ENCODE assay signal across 30 cellular contexts in genomic region chr19:53485046-53486004, GRCh38. TPM values are rescaled to one million over a fixed set of nuclear protein-coding genes. Genes with fewer than 3 reads are reported as not detected.
"Had no signal": no experiment of that assay in that cellular context is flagged by ENCODE, and none has a peak within 500 bp of the region (broad histone marks: within the 10 kb centered on the region; RNA-seq: fewer than 3 reads in every experiment).

No MANE protein-coding gene starts in this region.

- FAIRE-seq: astrocyte, TTC549 had no signal

- ATAC-seq: activated T-helper 17 cell treated with anti-CD3 and anti-CD28 coated beads, Interleukin-2, amount 50 U/mL, for 72 hours; Panc1; Right ventricle myocardium inferior; T-cell had no signal

- H3K4me3 ChIP-seq: SK-N-MC had no signal

- H3K27me3 Mint-ChIP-seq: activated CD4-positive, alpha-beta memory T cell treated with anti-CD3 and anti-CD28 coated beads for 36 hours; activated CD4-positive, alpha-beta T cell treated with anti-CD3 and anti-CD28 coated beads, Interleukin-2, amount 10 ng/mL, durations not matched to agents 7 days and 5 days; activated naive CD8-positive, alpha-beta T cell; activated T-helper 17 cell treated with anti-CD3 and anti-CD28 coated beads, Interleukin-2, amount 50 U/mL, for 72 hours; central memory CD8-positive, alpha-beta T cell; T-cell had no signal

- H3K27ac Mint-ChIP-seq: activated CD4-positive, alpha-beta memory T cell treated with anti-CD3 and anti-CD28 coated beads for 36 hours; activated CD4-positive, alpha-beta T cell treated with anti-CD3 and anti-CD28 coated beads, Interleukin-2, amount 10 ng/mL, durations not matched to agents 7 days and 5 days; activated naive CD4-positive, alpha-beta T cell treated with anti-CD3 and anti-CD28 coated beads for 36 hours; activated naive CD8-positive, alpha-beta T cell; activated T-helper 17 cell treated with anti-CD3 and anti-CD28 coated beads, Interleukin-2, amount 50 U/mL, for 72 hours; brain; T-cell had no signal

- H3K4me3 Mint-ChIP-seq: activated CD4-positive, alpha-beta memory T cell treated with anti-CD3 and anti-CD28 coated beads for 36 hours; activated CD4-positive, alpha-beta T cell treated with anti-CD3 and anti-CD28 coated beads, Interleukin-2, amount 10 ng/mL, durations not matched to agents 7 days and 5 days; activated naive CD4-positive, alpha-beta T cell treated with anti-CD3 and anti-CD28 coated beads for 36 hours; activated naive CD8-positive, alpha-beta T cell; activated T-helper 17 cell treated with anti-CD3 and anti-CD28 coated beads, Interleukin-2, amount 50 U/mL, for 72 hours; brain; central memory CD8-positive, alpha-beta T cell; T-cell had no signal

- DNase-seq: activated CD4-positive, alpha-beta memory T cell treated with anti-CD3 and anti-CD28 coated beads for 36 hours; activated CD4-positive, alpha-beta T cell treated with anti-CD3 and anti-CD28 coated beads, Interleukin-2, amount 10 ng/mL, durations not matched to agents 7 days and 5 days; activated CD4-positive, CD25-positive, alpha-beta regulatory T cell; activated CD8-positive, alpha-beta memory T cell treated with anti-CD3 and anti-CD28 coated beads for 24 hours; activated gamma-delta T cell; activated naive CD4-positive, alpha-beta T cell treated with anti-CD3 and anti-CD28 coated beads for 36 hours; activated T-cell treated with anti-CD3 and anti-CD28 coated beads, Interleukin-2, amount 50 U/mL, for 48 hours; amygdala; Kasumi-1; NCI-H1930; NCI-H2107; NCI-H2171 treated with DMSO at 0.1 percent for 48 hours; NCI-H226; NCI-H526 treated with DMSO at 0.1 percent for 48 hours; NK-92 treated with Interleukin-12 subunit alpha and Interleukin-12 subunit beta, amount 100 ng/mL, for 24 hours; OCI-M1; RPMI8226; T-cell; T-helper 2 cell; T1000 had no signal

- H3K4me1 Mint-ChIP-seq: activated CD4-positive, alpha-beta T cell treated with anti-CD3 and anti-CD28 coated beads, Interleukin-2, amount 10 ng/mL, durations not matched to agents 7 days and 5 days; activated T-helper 17 cell treated with anti-CD3 and anti-CD28 coated beads, Interleukin-2, amount 50 U/mL, for 72 hours; brain; central memory CD8-positive, alpha-beta T cell; T-cell had no signal

- H3K27ac ChIP-seq: SK-N-MC had no signal

RNA-seq across cellular contexts. Expression of gene ZNF813, which starts 17.8 kb away (rescaled TPM):
- total RNA-seq: NCI-H460 had no signal
